1 cellular context compared by ENCODE assay signal in the genomic region with DNA sequence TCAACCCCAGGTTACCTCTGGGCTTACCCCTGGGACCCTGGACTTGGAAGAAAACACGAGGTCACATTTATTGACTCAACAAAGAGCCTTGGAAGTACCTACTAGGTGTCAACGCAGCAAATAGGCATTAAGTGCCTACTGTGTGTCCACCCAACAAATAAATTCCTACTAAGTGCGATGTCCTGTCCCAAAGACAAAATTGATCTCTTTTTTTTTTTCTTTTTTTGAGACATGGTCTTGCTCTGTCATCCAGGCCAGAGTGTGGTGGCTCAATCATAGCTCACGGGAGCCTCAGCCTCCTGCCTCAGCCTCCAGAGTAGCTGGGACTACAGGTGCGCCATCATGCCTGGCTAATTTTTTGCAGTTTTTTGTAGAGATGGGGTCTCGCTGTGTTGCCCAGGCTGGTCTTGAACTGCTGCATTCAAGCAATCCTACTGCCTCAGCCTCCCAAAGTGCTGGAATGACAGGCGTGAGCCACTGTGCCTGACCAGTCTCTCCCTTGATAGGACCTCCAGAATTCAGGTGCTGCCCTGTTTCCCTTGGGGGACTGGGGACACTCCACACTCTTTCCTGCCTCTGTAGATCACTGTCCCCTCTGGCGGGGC.
TF ChIP-seq lines count a peak whose summit lies in the region.

No MANE protein-coding gene starts in this region.

TF ChIP-seq in IMR-90, 13 proteins besides CTCF, POLR2A, EP300 and RAD21:
- TF ChIP-seq FOS (IDR thresholded peaks at IDR 0.05; ENCODE audit: low read depth, low read length) (no peak), MXI1 (IDR thresholded peaks at IDR 0.05; ENCODE audit: borderline replicate concordance, low read depth, low read length) (no peak), RCOR1 (IDR thresholded peaks at IDR 0.05; ENCODE audit: insufficient replicate concordance, low read length) (no peak), ELK1 (IDR thresholded peaks at IDR 0.05; ENCODE audit: borderline replicate concordance, low read depth, low read length) (no peak), NFE2L2 (IDR thresholded peaks at IDR 0.05; ENCODE audit: low read depth, low read length) (no peak), MAFK (IDR thresholded peaks at IDR 0.05; ENCODE audit: low read depth, low read length) (no peak), CEBPB (IDR thresholded peaks at IDR 0.05; ENCODE audit: low read depth, low read length) (no peak), MAZ (IDR thresholded peaks at IDR 0.05; ENCODE audit: borderline replicate concordance, low read depth, low read length) (no peak), RFX5 (IDR thresholded peaks at IDR 0.05; ENCODE audit: low read depth, low read length) (no peak), BHLHE40 (IDR thresholded peaks at IDR 0.05; ENCODE audit: low read depth, low read length) (no peak)
- TF ChIP-seq, protein P1, sequence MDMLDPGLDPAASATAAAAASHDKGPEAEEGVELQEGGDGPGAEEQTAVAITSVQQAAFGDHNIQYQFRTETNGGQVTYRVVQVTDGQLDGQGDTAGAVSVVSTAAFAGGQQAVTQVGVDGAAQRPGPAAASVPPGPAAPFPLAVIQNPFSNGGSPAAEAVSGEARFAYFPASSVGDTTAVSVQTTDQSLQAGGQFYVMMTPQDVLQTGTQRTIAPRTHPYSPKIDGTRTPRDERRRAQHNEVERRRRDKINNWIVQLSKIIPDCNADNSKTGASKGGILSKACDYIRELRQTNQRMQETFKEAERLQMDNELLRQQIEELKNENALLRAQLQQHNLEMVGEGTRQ (IDR thresholded peaks at IDR 0.05; ENCODE audit: low read depth, low read length): no peak
